ENCODE assay signal across 10 cellular contexts in the genomic region with DNA sequence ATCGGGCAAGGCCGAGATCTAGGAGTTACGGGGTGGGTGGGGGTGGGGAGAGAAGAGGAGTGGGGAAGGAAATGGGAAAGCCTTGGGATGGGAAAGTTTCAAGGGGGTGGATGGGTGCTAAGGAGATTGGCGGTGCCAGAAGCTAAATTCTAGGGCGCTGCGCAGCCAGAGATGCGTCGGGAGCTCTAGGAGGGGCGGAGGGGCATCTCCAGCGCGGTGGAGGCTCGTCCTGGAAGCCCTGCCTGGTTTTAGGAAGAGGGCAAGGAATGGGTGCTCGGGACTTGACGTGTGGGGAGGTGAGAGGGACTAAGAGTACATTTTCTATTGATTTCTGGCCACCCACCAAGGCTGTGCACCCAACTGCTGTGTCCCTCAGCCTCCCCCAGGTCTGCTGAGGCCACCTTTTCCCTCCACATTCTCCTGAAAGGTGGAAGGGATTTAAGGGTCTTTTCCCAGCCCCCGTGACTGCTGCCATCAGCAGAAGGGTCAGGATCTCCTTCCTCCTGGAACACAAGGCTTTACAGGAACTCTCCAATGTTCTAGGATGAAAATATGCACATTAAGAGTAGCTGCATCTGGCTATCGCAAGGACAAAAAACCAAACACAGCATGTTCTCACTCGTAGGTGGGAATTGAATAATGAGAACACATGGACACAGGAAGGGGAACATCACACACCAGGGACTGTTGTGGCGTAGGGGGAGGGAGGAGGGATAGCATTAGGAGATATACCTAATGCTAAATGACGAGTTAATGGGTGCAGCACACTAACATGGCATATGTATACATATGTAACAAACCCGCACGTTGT. TPM values are rescaled to one million over a fixed set of nuclear protein-coding genes. Genes with fewer than 3 reads are reported as not detected.
DNase-seq lines count a peak whose midpoint lies in the region; ATAC-seq, FAIRE-seq and TF ChIP-seq lines count a peak whose summit lies in the region.
"Had no signal": no experiment of that assay in that cellular context is flagged by ENCODE, and none has a peak within 500 bp of the region (broad histone marks: within the 10 kb centered on the region; RNA-seq: fewer than 3 reads in every experiment).

No MANE protein-coding gene starts in this region.

- no peaks in the 10 kb centered on the region for H3K9me2 ChIP-seq in SK-N-SH

- H2AFZ ChIP-seq in HepG2 (ENCODE audit: low read length) (no peak overlapping the region), SK-N-SH (ENCODE audit: low read depth) (no peak overlapping the region)

- POLR2A ChIA-PET in activated CD4-positive, alpha-beta T cell treated with anti-CD3 and anti-CD28 coated beads for 36 hours (lab: Charles Lee), result interaction anchor here (0.5 kb wide), 1 partner anchor 394 kb away, joined by 6 read pairs; no protein-coding TSS in a partner anchor
- POLR2A ChIA-PET in HepG2 (lab: Yijun Ruan, JAX) (interaction anchor here (0.6 to 8.5 kb wide), 4 partner anchors 11 to 144 kb away, joined by 3 to 399 read pairs (median 4); partner anchors contain the start of gene PSMD1), SK-N-SH (lab: Yijun Ruan, JAX) (no interaction called here)

- DNase-seq in activated CD4-positive, alpha-beta T cell treated with anti-CD3 and anti-CD28 coated beads for 36 hours, result no peak
- no peak for DNase-seq in activated CD4-positive, alpha-beta T cell treated with anti-CD3 and anti-CD28 coated beads, Interleukin-2, amount 50 U/mL, for 1 hour
- DNase-seq in HepG2 (ENCODE audit: low spot score) (no peak), SK-N-SH (no peak)

- peaks cover 48% of the 10 kb centered on the region for H3K27me3 Mint-ChIP-seq in activated CD4-positive, alpha-beta T cell treated with anti-CD3 and anti-CD28 coated beads for 36 hours
- H3K27me3 Mint-ChIP-seq in activated naive CD8-positive, alpha-beta T cell, result peaks cover 41% of the 10 kb centered on the region
- peaks cover 59% of the 10 kb centered on the region for H3K27me3 Mint-ChIP-seq in stimulated activated memory B cell treated with anti-CD40 and anti-IgM and Interleukin-4, amounts not matched to agents 10 μg/mL and 1 μg/mL and 100 μg/mL, for 72 hours

- H3K9ac ChIP-seq in HepG2 (ENCODE audit: insufficient read depth, low read depth, low read length), result peak overlapping the region; percentile 90
- H3K9ac ChIP-seq in SK-N-SH, result no peak overlapping the region

- no peaks in the 10 kb centered on the region for H3F3A ChIP-seq in SK-N-SH (replicated peaks; ENCODE audit: insufficient read depth)

- no peak for FAIRE-seq in HepG2 (lab: Jason Lieb, UNC)
- FAIRE-seq: colon had no signal

- H4K20me1 ChIP-seq in HepG2 (ENCODE audit: insufficient read depth, low read length) (peaks cover 6% of the 10 kb centered on the region; the same call in 1 of the 2 replicates), SK-N-SH (ENCODE audit: insufficient read depth) (no peaks in the 10 kb centered on the region)

- no peak for TF ChIP-seq CTCF in HepG2 (CRISPR knock-in tag; IDR thresholded peaks at IDR 0.05)
- no peak for TF ChIP-seq CTCF in SK-N-SH (IDR thresholded peaks at IDR 0.05)

- H3K36me3 ChIP-seq in HepG2 (replicated peaks in 1 of 2; ENCODE audit: control insufficient read depth in 1 of 2, insufficient read depth in 2 of 2, low read length in 2 of 2) (peaks cover 12 to 24% of the 10 kb centered on the region in 2 experiments), SK-N-SH (replicated peaks in 1 of 2; ENCODE audit: control insufficient read depth in 1 of 2, insufficient read depth in 2 of 2, low read length in 1 of 2) (no peaks in the 10 kb centered on the region)

- no peak overlapping the region for H3K27ac Mint-ChIP-seq in activated CD4-positive, alpha-beta T cell treated with anti-CD3 and anti-CD28 coated beads for 36 hours
- H3K27ac Mint-ChIP-seq in activated naive CD8-positive, alpha-beta T cell, result no peak overlapping the region
- no peak overlapping the region for H3K27ac Mint-ChIP-seq in stimulated activated memory B cell treated with anti-CD40 and anti-IgM and Interleukin-4, amounts not matched to agents 10 μg/mL and 1 μg/mL and 100 μg/mL, for 72 hours

- intact Hi-C loops in activated CD4-positive, alpha-beta T cell treated with anti-CD3 and anti-CD28 coated beads for 36 hours (cut with DNase I, micrococcal nuclease), result no loop called here
- intact Hi-C loops in HepG2 (cut with micrococcal nuclease; ENCODE audit: unreplicated experiment), result no loop called here

- H3K27me3 ChIP-seq in HepG2 (ENCODE audit: control insufficient read depth in 1 of 2, insufficient read depth in 2 of 2, low read length in 2 of 2) (no peaks in the 10 kb centered on the region; a peak in 1 of 5 replicates), SK-N-SH (ENCODE audit: insufficient read depth) (peaks cover 25% of the 10 kb centered on the region)

- no peaks in the 10 kb centered on the region for H3K9me3 ChIP-seq in HepG2 (ENCODE audit: low read length)
- H3K9me3 ChIP-seq in SK-N-SH, result no peaks in the 10 kb centered on the region

- H3K9me3 Mint-ChIP-seq in activated CD4-positive, alpha-beta T cell treated with anti-CD3 and anti-CD28 coated beads for 36 hours (ENCODE audit: low read depth), result no peaks in the 10 kb centered on the region
- no peaks in the 10 kb centered on the region for H3K9me3 Mint-ChIP-seq in activated naive CD8-positive, alpha-beta T cell (ENCODE audit: low read depth)
- no peaks in the 10 kb centered on the region for H3K9me3 Mint-ChIP-seq in stimulated activated memory B cell treated with anti-CD40 and anti-IgM and Interleukin-4, amounts not matched to agents 10 μg/mL and 1 μg/mL and 100 μg/mL, for 72 hours

- no peaks in the 10 kb centered on the region for H3K36me3 Mint-ChIP-seq in activated CD4-positive, alpha-beta T cell treated with anti-CD3 and anti-CD28 coated beads for 36 hours (ENCODE audit: low read depth)
- H3K36me3 Mint-ChIP-seq in activated naive CD8-positive, alpha-beta T cell, result no peaks in the 10 kb centered on the region
- H3K36me3 Mint-ChIP-seq in stimulated activated memory B cell treated with anti-CD40 and anti-IgM and Interleukin-4, amounts not matched to agents 10 μg/mL and 1 μg/mL and 100 μg/mL, for 72 hours, result no peaks in the 10 kb centered on the region

- H3K4me2 ChIP-seq in HepG2 (ENCODE audit: low read depth, low read length) (peak overlapping the region; percentile 98), SK-N-SH (no peak overlapping the region)

- CTCF ChIA-PET in activated CD4-positive, alpha-beta T cell treated with anti-CD3 and anti-CD28 coated beads for 36 hours (lab: Charles Lee), result interaction anchor here (0.6 to 2.9 kb wide), 5 partner anchors 11 to 1277 kb away, joined by 3 to 14 read pairs (median 4); partner anchors contain the start of gene PSMD1
- CTCF ChIA-PET in HepG2 (lab: Yijun Ruan, JAX; ENCODE audit: low intra/inter-chr PET ratio, low total read pairs) (interaction anchor here (0.7 to 2.7 kb wide), 2 partner anchors 14 to 18 kb away, joined by 3 to 25 read pairs; partner anchors contain the start of gene PSMD1), SK-N-SH (lab: Yijun Ruan, JAX) (interaction anchor here (1.0 to 6.6 kb wide), 6 partner anchors 12 to 214 kb away, joined by 3 to 39 read pairs (median 5); partner anchors contain the start of gene PSMD1)

- in situ Hi-C loops in HepG2 (cut with HindIII; ENCODE audit: extremely low pct_ligation_motif_present, low pct_unique_long_range_greater_than_20kb), result no loop called here

- peaks cover 36% of the 10 kb centered on the region for H3K79me2 ChIP-seq in HepG2 (ENCODE audit: insufficient read depth, low read length)
- no peaks in the 10 kb centered on the region for H3K79me2 ChIP-seq in SK-N-SH (ENCODE audit: insufficient read depth)

- TSS peak; percentile 40 for BruUV-seq in HepG2 (replicated peaks; lab: Mats Ljungman, UMichigan)

- H3K4me3 Mint-ChIP-seq in activated CD4-positive, alpha-beta T cell treated with anti-CD3 and anti-CD28 coated beads for 36 hours, result peak overlapping the region; percentile 43
- peak overlapping the region; percentile 66 for H3K4me3 Mint-ChIP-seq in activated naive CD8-positive, alpha-beta T cell
- peak overlapping the region; percentile 64 for H3K4me3 Mint-ChIP-seq in stimulated activated memory B cell treated with anti-CD40 and anti-IgM and Interleukin-4, amounts not matched to agents 10 μg/mL and 1 μg/mL and 100 μg/mL, for 72 hours

- H3K27ac ChIP-seq in HepG2 (ENCODE audit: extremely low read length, insufficient read depth, low read length) (peak overlapping the region; percentile 92), SK-N-SH (ENCODE audit: low read depth in 2 of 2, low read length in 1 of 2) (no peak overlapping the region)

- no peak for ATAC-seq in activated CD4-positive, alpha-beta T cell treated with anti-CD3 and anti-CD28 coated beads for 36 hours
- peak; percentile 11 for ATAC-seq in HepG2
- no peak for ATAC-seq in stimulated activated memory B cell treated with anti-CD40 and anti-IgM and Interleukin-4, amounts not matched to agents 10 μg/mL and 1 μg/mL and 100 μg/mL, for 72 hours
- no peak for ATAC-seq in GM19023 (IDR thresholded peaks at IDR 0.05; ENCODE audit: unreplicated experiment)
- ATAC-seq in HG02759 (IDR thresholded peaks at IDR 0.05; ENCODE audit: unreplicated experiment), result no peak

- TF ChIP-seq RAD21 in HepG2 (CRISPR knock-in tag; IDR thresholded peaks at IDR 0.05) (no peak; the same call in 1 of the 2 replicates), SK-N-SH (IDR thresholded peaks at IDR 0.05; ENCODE audit: low read length) (no peak)

- TF ChIP-seq EP300 in HepG2 (IDR thresholded peaks at IDR 0.05; ENCODE audit: low read depth in 2 of 2, low read length in 2 of 2), result no peak
- no peak for TF ChIP-seq EP300 in HepG2 (CRISPR knock-in tag; IDR thresholded peaks at IDR 0.05; ENCODE audit: borderline replicate concordance)
- no peak for TF ChIP-seq EP300 in SK-N-SH (IDR thresholded peaks at IDR 0.05; ENCODE audit: borderline replicate concordance in 1 of 2, low read depth in 1 of 2, low read length in 1 of 2)

- no peak; a peak in 1 of 4 replicates for TF ChIP-seq POLR2A in HepG2 (IDR thresholded peaks at IDR 0.05; ENCODE audit: insufficient read depth in 1 of 2, low read depth in 2 of 2, low read length in 2 of 2)

- H3K4me3 ChIP-seq in HepG2 (replicated peaks in 1 of 3; ENCODE audit: insufficient read depth in 1 of 3, low read depth in 2 of 3, low read length in 3 of 3) (peak overlapping the region; percentile 83 to 99 (median 99)), SK-N-SH (ENCODE audit: low read depth in 2 of 2, low read length in 1 of 2) (peak overlapping the region in 1 of 2 experiments; percentile 47; a peak in 1 of 4 replicates)

- no peaks in the 10 kb centered on the region for H3K4me1 Mint-ChIP-seq in activated CD4-positive, alpha-beta T cell treated with anti-CD3 and anti-CD28 coated beads for 36 hours
- H3K4me1 Mint-ChIP-seq in activated naive CD8-positive, alpha-beta T cell (ENCODE audit: low read depth), result peaks cover 5% of the 10 kb centered on the region
- H3K4me1 Mint-ChIP-seq in stimulated activated memory B cell treated with anti-CD40 and anti-IgM and Interleukin-4, amounts not matched to agents 10 μg/mL and 1 μg/mL and 100 μg/mL, for 72 hours, result peaks cover 23% of the 10 kb centered on the region

- WGBS in HepG2 (ENCODE audit: low lambda C conversion rate), result 9% methylated on average over 19 of the region's 21 CpGs
- WGBS in SK-N-SH (ENCODE audit: low lambda C conversion rate), result 85% methylated on average over 20 of the region's 21 CpGs

- H3K4me1 ChIP-seq in HepG2 (ENCODE audit: insufficient read depth, low read length) (peaks cover 78% of the 10 kb centered on the region), SK-N-SH (ENCODE audit: control insufficient read depth in 1 of 2, insufficient read depth in 2 of 2, low read depth in 1 of 2, low read length in 1 of 2) (peaks cover 0 to 6% of the 10 kb centered on the region in 2 experiments; a peak in 1 of 4 replicates)

RNA-seq across cellular contexts. Expression of gene C2orf72, which starts 1.4 kb away (rescaled TPM):
- total RNA-seq in activated CD4-positive, alpha-beta T cell treated with anti-CD3 and anti-CD28 coated beads for 36 hours, result 1 to 10 TPM; 2.0 to 3.8 TPM
- 147 and 152 TPM in 2 replicates for total RNA-seq in HepG2 (2016; rRNA removed; fragmentation: Illumina TruSeq; extraction: Trizol)
- 25.4 and 28.7 TPM in 2 replicates for total RNA-seq in HepG2 (2016; cell fraction: cytosol; rRNA removed; fragmentation: Illumina TruSeq; extraction: Trizol; ENCODE audit: low read depth)
- total RNA-seq in HepG2 (2016; cell fraction: insoluble cytoplasmic fraction; rRNA removed; fragmentation: Illumina TruSeq; extraction: Trizol), result 131 and 146 TPM in 2 replicates
- total RNA-seq in HepG2 (2016; cell fraction: membrane; rRNA removed; fragmentation: Illumina TruSeq; extraction: Trizol), result 109 and 116 TPM in 2 replicates
- 72.4 and 86.5 TPM in 2 replicates for total RNA-seq in HepG2 (2016; cell fraction: nucleus; rRNA removed; fragmentation: Illumina TruSeq; extraction: Trizol)
- polyA plus RNA-seq in HepG2 (2011; rRNA removed) (203 and 242 TPM in 2 replicates), SK-N-SH (2012; rRNA removed) (0.32 and 0.35 TPM in 2 replicates)
- polyA plus RNA-seq in HepG2 (2011; cell fraction: cytosol; rRNA removed), result 134 and 156 TPM in 2 replicates
- polyA plus RNA-seq in HepG2 (2011; cell fraction: nucleus; rRNA removed), result 216 and 271 TPM in 2 replicates
- polyA plus RNA-seq in HepG2 (2012), result 95.0 and 118 TPM in 2 replicates
- polyA plus RNA-seq in HepG2 (2016; cell fraction: cytosol; fragmentation: Illumina TruSeq; extraction: Trizol; ENCODE audit: low read depth), result 32.1 and 34.1 TPM in 2 replicates
- polyA plus RNA-seq in HepG2 (2016; cell fraction: insoluble cytoplasmic fraction; fragmentation: Illumina TruSeq; extraction: Trizol; ENCODE audit: low read depth), result 143 and 164 TPM in 2 replicates
- polyA plus RNA-seq in HepG2 (2016; cell fraction: membrane; fragmentation: Illumina TruSeq; extraction: Trizol; ENCODE audit: low read depth), result 89.2 and 92.3 TPM in 2 replicates
- polyA plus RNA-seq in HepG2 (2016; cell fraction: nucleus; fragmentation: Illumina TruSeq; extraction: Trizol; ENCODE audit: insufficient read depth, low read depth), result 155 and 158 TPM in 2 replicates
- polyA minus RNA-seq in HepG2 (2011; rRNA and poly(A)+ RNA removed; ENCODE audit: low replicate concordance), result 0.05 and 126 TPM in 2 replicates
- 48.1 and 75.6 TPM in 2 replicates for polyA minus RNA-seq in HepG2 (2011; cell fraction: cytosol; rRNA and poly(A)+ RNA removed)
- polyA minus RNA-seq in HepG2 (2011; cell fraction: nucleus; rRNA and poly(A)+ RNA removed), result 48.4 and 62.5 TPM in 2 replicates
- 0.35 and 0.52 TPM in 2 replicates for polyA plus RNA-seq in SK-N-SH (2012; cell fraction: cytosol; rRNA removed)
- polyA plus RNA-seq in SK-N-SH (2012; cell fraction: nucleus; rRNA removed), result 0.31 and 0.59 TPM in 2 replicates

RNA-seq across cellular contexts. Expression of gene PSMD1, which starts 18.0 kb away (rescaled TPM):
- 100 to 1,000 TPM; 112 to 160 TPM for total RNA-seq in activated CD4-positive, alpha-beta T cell treated with anti-CD3 and anti-CD28 coated beads for 36 hours
- total RNA-seq in HepG2 (2016; rRNA removed; fragmentation: Illumina TruSeq; extraction: Trizol), result 191 and 287 TPM in 2 replicates
- total RNA-seq in HepG2 (2016; cell fraction: cytosol; rRNA removed; fragmentation: Illumina TruSeq; extraction: Trizol; ENCODE audit: low read depth), result 27.0 and 34.5 TPM in 2 replicates
- total RNA-seq in HepG2 (2016; cell fraction: insoluble cytoplasmic fraction; rRNA removed; fragmentation: Illumina TruSeq; extraction: Trizol), result 192 and 276 TPM in 2 replicates
- 40.7 and 50.7 TPM in 2 replicates for total RNA-seq in HepG2 (2016; cell fraction: membrane; rRNA removed; fragmentation: Illumina TruSeq; extraction: Trizol)
- total RNA-seq in HepG2 (2016; cell fraction: nucleus; rRNA removed; fragmentation: Illumina TruSeq; extraction: Trizol), result 131 and 150 TPM in 2 replicates
- polyA plus RNA-seq in HepG2 (2011; rRNA removed), result 109 and 136 TPM in 2 replicates
- polyA plus RNA-seq in HepG2 (2011; cell fraction: cytosol; rRNA removed), result 70.3 and 97.3 TPM in 2 replicates
- polyA plus RNA-seq in HepG2 (2011; cell fraction: nucleus; rRNA removed), result 59.1 and 61.7 TPM in 2 replicates
- 63.5 and 69.5 TPM in 2 replicates for polyA plus RNA-seq in HepG2 (2012)
- 10.9 and 15.6 TPM in 2 replicates for polyA plus RNA-seq in HepG2 (2016; cell fraction: cytosol; fragmentation: Illumina TruSeq; extraction: Trizol; ENCODE audit: low read depth)
- 202 TPM in 2 replicates for polyA plus RNA-seq in HepG2 (2016; cell fraction: insoluble cytoplasmic fraction; fragmentation: Illumina TruSeq; extraction: Trizol; ENCODE audit: low read depth)
- 21.2 and 25.3 TPM in 2 replicates for polyA plus RNA-seq in HepG2 (2016; cell fraction: membrane; fragmentation: Illumina TruSeq; extraction: Trizol; ENCODE audit: low read depth)
- polyA plus RNA-seq in HepG2 (2016; cell fraction: nucleus; fragmentation: Illumina TruSeq; extraction: Trizol; ENCODE audit: insufficient read depth, low read depth), result 130 and 134 TPM in 2 replicates
- polyA minus RNA-seq in HepG2 (2011; rRNA and poly(A)+ RNA removed; ENCODE audit: low replicate concordance), result 421 and 438 TPM in 2 replicates
- 58.8 and 72.8 TPM in 2 replicates for polyA minus RNA-seq in HepG2 (2011; cell fraction: cytosol; rRNA and poly(A)+ RNA removed)
- 145 and 196 TPM in 2 replicates for polyA minus RNA-seq in HepG2 (2011; cell fraction: nucleus; rRNA and poly(A)+ RNA removed)
- polyA plus RNA-seq in SK-N-SH (2012; rRNA removed), result 92.3 and 124 TPM in 2 replicates
- 92.4 and 102 TPM in 2 replicates for polyA plus RNA-seq in SK-N-SH (2012; cell fraction: cytosol; rRNA removed)
- polyA plus RNA-seq in SK-N-SH (2012; cell fraction: nucleus; rRNA removed), result 58.4 and 118 TPM in 2 replicates

RNA-seq across cellular contexts. Expression of gene SPATA3, which starts 42.8 kb away (rescaled TPM):
- 1 to 10 TPM; 1.1 to 1.3 TPM for total RNA-seq in activated CD4-positive, alpha-beta T cell treated with anti-CD3 and anti-CD28 coated beads for 36 hours
- total RNA-seq in HepG2 (2016; rRNA removed; fragmentation: Illumina TruSeq; extraction: Trizol), result not detected in 2 replicates
- total RNA-seq in HepG2 (2016; cell fraction: cytosol; rRNA removed; fragmentation: Illumina TruSeq; extraction: Trizol; ENCODE audit: low read depth), result not detected in 2 replicates
- not detected in 2 replicates for total RNA-seq in HepG2 (2016; cell fraction: insoluble cytoplasmic fraction; rRNA removed; fragmentation: Illumina TruSeq; extraction: Trizol)
- total RNA-seq in HepG2 (2016; cell fraction: membrane; rRNA removed; fragmentation: Illumina TruSeq; extraction: Trizol), result not detected in 2 replicates
- total RNA-seq in HepG2 (2016; cell fraction: nucleus; rRNA removed; fragmentation: Illumina TruSeq; extraction: Trizol), result not detected in 2 replicates
- polyA plus RNA-seq in HepG2 (2011; rRNA removed) (not detected in 2 replicates), SK-N-SH (2012; rRNA removed) (not detected in 2 replicates)
- polyA plus RNA-seq in HepG2 (2011; cell fraction: cytosol; rRNA removed), result not detected in 2 replicates
- polyA plus RNA-seq in HepG2 (2011; cell fraction: nucleus; rRNA removed), result not detected in 2 replicates
- polyA plus RNA-seq in HepG2 (2012), result not detected in 2 replicates
- not detected in 2 replicates for polyA plus RNA-seq in HepG2 (2016; cell fraction: cytosol; fragmentation: Illumina TruSeq; extraction: Trizol; ENCODE audit: low read depth)
- polyA plus RNA-seq in HepG2 (2016; cell fraction: insoluble cytoplasmic fraction; fragmentation: Illumina TruSeq; extraction: Trizol; ENCODE audit: low read depth), result not detected in 2 replicates
- not detected in 2 replicates for polyA plus RNA-seq in HepG2 (2016; cell fraction: membrane; fragmentation: Illumina TruSeq; extraction: Trizol; ENCODE audit: low read depth)
- polyA plus RNA-seq in HepG2 (2016; cell fraction: nucleus; fragmentation: Illumina TruSeq; extraction: Trizol; ENCODE audit: insufficient read depth, low read depth), result not detected in 2 replicates
- polyA minus RNA-seq in HepG2 (2011; rRNA and poly(A)+ RNA removed; ENCODE audit: low replicate concordance), result not detected in 2 replicates
- polyA minus RNA-seq in HepG2 (2011; cell fraction: cytosol; rRNA and poly(A)+ RNA removed), result not detected in 2 replicates
- not detected in 2 replicates for polyA minus RNA-seq in HepG2 (2011; cell fraction: nucleus; rRNA and poly(A)+ RNA removed)
- not detected in 2 replicates for polyA plus RNA-seq in SK-N-SH (2012; cell fraction: cytosol; rRNA removed)
- not detected in 2 replicates for polyA plus RNA-seq in SK-N-SH (2012; cell fraction: nucleus; rRNA removed)
- total RNA-seq: SK-MEL-5 had no signal

Comparison
In these comparisons a context has a peak if more than half of its experiments do, and no peak if none do; other contexts are left out.
1. RNA of gene C2orf72, which starts 1.4 kb away (total RNA-seq): 25.4 to 152 TPM in HepG2; 2.0 to 3.8 TPM in activated CD4-positive, alpha-beta T cell treated with anti-CD3 and anti-CD28 coated beads for 36 hours; every median in the first group is over 4 times any median in the second.
2. Peak in every context shown above with its lines, with median percentiles within 50 percentile points of each other: H3K4me3 Mint-ChIP-seq.